In genomic region chr12:15230751-15231150, GRCh38 we compare ENCODE assay signal across 24 cellular contexts. TPM values are rescaled to one million over a fixed set of nuclear protein-coding genes. Genes with fewer than 3 reads are reported as not detected.
A peak's percentile ranks its signal among the peaks of the same experiment; 100 is the strongest.
DNase-seq lines count a peak whose midpoint lies in the region; ATAC-seq, FAIRE-seq and TF ChIP-seq lines count a peak whose summit lies in the region.
"Had no signal": no experiment of that assay in that cellular context is flagged by ENCODE, and none has a peak within 500 bp of the region (broad histone marks: within the 10 kb centered on the region; RNA-seq: fewer than 3 reads in every experiment).

No MANE protein-coding gene starts in this region.

- H3K36me3 Mint-ChIP-seq in stimulated activated memory B cell treated with anti-CD40 and anti-IgM and Interleukin-4, amounts not matched to agents 10 μg/mL and 1 μg/mL and 100 μg/mL, for 72 hours = no peaks in the 10 kb centered on the region
- H3K36me3 Mint-ChIP-seq: CD4-positive, CD25-positive, alpha-beta regulatory T cell had no signal

- H3K9me2 ChIP-seq in neural cell (ENCODE audit: insufficient read depth, low read length) = no peaks in the 10 kb centered on the region

- peak overlapping the region; percentile 51 for H3K9ac ChIP-seq in neural cell (ENCODE audit: low read length)
- H3K9ac ChIP-seq: BLaER1 had no signal

- no peak overlapping the region for H3K4me3 ChIP-seq in ACC112 (ENCODE audit: low read depth, low read length)
- H3K4me3 ChIP-seq in RWPE2 (ENCODE audit: severe bottlenecking) = no peak overlapping the region
- H3K4me3 ChIP-seq in neural cell (ENCODE audit: low read length) = peak overlapping the region; percentile 38
- no peak overlapping the region for H3K4me3 ChIP-seq in pancreas
- H3K4me3 ChIP-seq in SJCRH30 = no peak overlapping the region
- H3K4me3 ChIP-seq: BLaER1, MG63 had no signal

- no peak for TF ChIP-seq CTCF in RWPE2 (IDR thresholded peaks at IDR 0.05; ENCODE audit: poor library complexity, severe bottlenecking)
- no peak for TF ChIP-seq CTCF in neural cell (IDR thresholded peaks at IDR 0.05; ENCODE audit: poor library complexity, severe bottlenecking)
- TF ChIP-seq CTCF in pancreas (IDR thresholded peaks at IDR 0.05) = no peak

- DNase-seq in RWPE2 (ENCODE audit: low spot score) (no peak), fibroblast of gingiva (ENCODE audit: low read depth) (peak; percentile 80), pancreas (no peak), SJCRH30 (no peak)
- DNase-seq: CD4-positive, CD25-positive, alpha-beta regulatory T cell; Karpas-422; MG63; NCI-H1105 treated with DMSO at 0.1 percent for 48 hours; NCI-H2029; NCI-H446 treated with DMSO at 0.1 percent for 48 hours; NCI-H526; OCI-M1 had no signal

- no peak overlapping the region for H3K27ac Mint-ChIP-seq in stimulated activated memory B cell treated with anti-CD40 and anti-IgM and Interleukin-4, amounts not matched to agents 10 μg/mL and 1 μg/mL and 100 μg/mL, for 72 hours
- H3K27ac Mint-ChIP-seq: CD4-positive, CD25-positive, alpha-beta regulatory T cell had no signal

- no peaks in the 10 kb centered on the region for H3K9me3 Mint-ChIP-seq in stimulated activated memory B cell treated with anti-CD40 and anti-IgM and Interleukin-4, amounts not matched to agents 10 μg/mL and 1 μg/mL and 100 μg/mL, for 72 hours
- H3K9me3 Mint-ChIP-seq: CD4-positive, CD25-positive, alpha-beta regulatory T cell had no signal

- intact Hi-C loops in pancreas (cut with DNase I) = loop anchor here in 1 of 3 donors (5.0 kb wide), 1 partner anchor 213 kb away; no protein-coding TSS in a partner anchor

- H3K4me2 ChIP-seq in neural cell (ENCODE audit: low read length) = peak overlapping the region; percentile 40
- H3K4me2 ChIP-seq: BLaER1 had no signal

- FAIRE-seq in pancreas (lab: Jason Lieb, UNC) = no peak
- FAIRE-seq: D721Med, H54, HepG2, RCC 7860 had no signal

- H3K27me3 ChIP-seq in ACC112 (ENCODE audit: insufficient read depth, low read length) (no peaks in the 10 kb centered on the region), RWPE2 (ENCODE audit: insufficient read depth, poor library complexity, severe bottlenecking) (no peaks in the 10 kb centered on the region), neural cell (ENCODE audit: insufficient read depth, low read depth, low read length) (no peaks in the 10 kb centered on the region), pancreas (no peaks in the 10 kb centered on the region), SJCRH30 (no peaks in the 10 kb centered on the region)
- H3K27me3 ChIP-seq: BLaER1 had no signal

- H3K27ac ChIP-seq in ACC112 (ENCODE audit: low read depth, low read length) (peak overlapping the region; percentile 79), RWPE2 (ENCODE audit: poor library complexity, severe bottlenecking) (no peak overlapping the region), neural cell (ENCODE audit: low read length) (peak overlapping the region; percentile 93), pancreas (no peak overlapping the region), SJCRH30 (no peak overlapping the region)
- H3K27ac ChIP-seq: BLaER1 had no signal

- H3F3A ChIP-seq in neural cell (ENCODE audit: insufficient read depth, low read length, poor library complexity, severe bottlenecking) = peaks cover 3% of the 10 kb centered on the region

- peaks cover 32% of the 10 kb centered on the region for H3K27me3 Mint-ChIP-seq in stimulated activated memory B cell treated with anti-CD40 and anti-IgM and Interleukin-4, amounts not matched to agents 10 μg/mL and 1 μg/mL and 100 μg/mL, for 72 hours

- H3K4me1 Mint-ChIP-seq in stimulated activated memory B cell treated with anti-CD40 and anti-IgM and Interleukin-4, amounts not matched to agents 10 μg/mL and 1 μg/mL and 100 μg/mL, for 72 hours = no peaks in the 10 kb centered on the region

- TF ChIP-seq EP300 in neural cell (conservative IDR thresholded peaks at IDR 0.05; ENCODE audit: poor library complexity, severe bottlenecking) = no peak

- H3K4me3 Mint-ChIP-seq in stimulated activated memory B cell treated with anti-CD40 and anti-IgM and Interleukin-4, amounts not matched to agents 10 μg/mL and 1 μg/mL and 100 μg/mL, for 72 hours = no peak overlapping the region
- H3K4me3 Mint-ChIP-seq: CD4-positive, CD25-positive, alpha-beta regulatory T cell had no signal

- H4K20me1 ChIP-seq in neural cell (ENCODE audit: insufficient read depth) = no peaks in the 10 kb centered on the region
- H4K20me1 ChIP-seq: BLaER1 had no signal

- H3K9me3 ChIP-seq in RWPE2 (ENCODE audit: severe bottlenecking) = no peaks in the 10 kb centered on the region
- no peaks in the 10 kb centered on the region for H3K9me3 ChIP-seq in neural cell (ENCODE audit: low read length)
- H3K9me3 ChIP-seq in pancreas = no peaks in the 10 kb centered on the region
- no peaks in the 10 kb centered on the region for H3K9me3 ChIP-seq in SJCRH30 (replicated peaks)

- H3K4me1 ChIP-seq in ACC112 (ENCODE audit: control insufficient read depth, insufficient read depth, low read length, unreplicated experiment) (peaks cover 28% of the 10 kb centered on the region), RWPE2 (ENCODE audit: insufficient read depth, poor library complexity, severe bottlenecking) (no peaks in the 10 kb centered on the region), pancreas (no peaks in the 10 kb centered on the region), SJCRH30 (no peaks in the 10 kb centered on the region)

- no peak overlapping the region for H2AFZ ChIP-seq in ACC112 (ENCODE audit: low read length, unreplicated experiment)
- no peak overlapping the region for H2AFZ ChIP-seq in neural cell (ENCODE audit: low read depth, low read length)

- ATAC-seq in RWPE2 (ENCODE audit: low read depth) = peak; percentile 42; the same call in 1 of the 3 replicates
- ATAC-seq in pancreas = no peak
- no peak for ATAC-seq in GM21381 (IDR thresholded peaks at IDR 0.05; ENCODE audit: unreplicated experiment)
- no peak for ATAC-seq in stimulated activated memory B cell treated with anti-CD40 and anti-IgM and Interleukin-4, amounts not matched to agents 10 μg/mL and 1 μg/mL and 100 μg/mL, for 72 hours
- ATAC-seq: HepG2, SK-N-SH treated with all-trans-retinoic acid at 6 μM for 48 hours had no signal

- no peaks in the 10 kb centered on the region for H3K36me3 ChIP-seq in ACC112 (ENCODE audit: insufficient read depth, low read length)
- H3K36me3 ChIP-seq in RWPE2 (ENCODE audit: low read depth) = no peaks in the 10 kb centered on the region
- no peaks in the 10 kb centered on the region for H3K36me3 ChIP-seq in neural cell (ENCODE audit: insufficient read depth, low read length)
- H3K36me3 ChIP-seq in pancreas = no peaks in the 10 kb centered on the region
- H3K36me3 ChIP-seq in SJCRH30 = no peaks in the 10 kb centered on the region
- H3K36me3 ChIP-seq: BLaER1, MG63 had no signal

- no peaks in the 10 kb centered on the region for H3K79me2 ChIP-seq in ACC112 (ENCODE audit: control insufficient read depth, insufficient read depth, low read length, unreplicated experiment)
- H3K79me2 ChIP-seq in neural cell (replicated peaks; ENCODE audit: insufficient read depth, low read length) = no peaks in the 10 kb centered on the region

- no peak for TF ChIP-seq RAD21 in neural cell (conservative IDR thresholded peaks at IDR 0.05)

TF ChIP-seq in neural cell, 6 proteins besides CTCF, POLR2A, EP300 and RAD21:
- TF ChIP-seq REST (IDR thresholded peaks at IDR 0.05; ENCODE audit: borderline replicate concordance) = no peak
- no peak for TF ChIP-seq POLR2AphosphoS5 (IDR thresholded peaks at IDR 0.05)
- TF ChIP-seq EZH2 (IDR thresholded peaks at IDR 0.05; ENCODE audit: borderline replicate concordance, insufficient read depth, low read length, poor library complexity, severe bottlenecking) = no peak
TF ChIP-seq in neural cell: peak in this region for 0.

RNA-seq across cellular contexts. Expression of gene RERG, which starts 9.5 kb away (rescaled TPM):
- polyA plus RNA-seq in neural cell (0.70 and 0.87 TPM in 2 replicates), pancreas (1 to 10 TPM; 6.4 to 6.7 TPM)
- 0.49 and 1.2 TPM in 2 replicates for polyA minus RNA-seq in neural cell
- total RNA-seq in pancreas = 10 to 100 TPM in 1 of 6 donors, 1 to 10 TPM in 5; 2.0 to 10.4 (median 5.2) TPM
- total RNA-seq in SJCRH30 (2014; rRNA removed; shearing (Covaris generic)) = not detected in 2 replicates
- total RNA-seq: A172; CD4-positive, CD25-positive, alpha-beta regulatory T cell; HepG2; HT1080 had no signal
- polyA plus RNA-seq: CD4-positive, CD25-positive, alpha-beta regulatory T cell; HepG2 had no signal

Comparison
In these comparisons a context has a peak if more than half of its experiments do, and no peak if none do; other contexts are left out.
1. H3K27ac ChIP-seq: peak in ACC112 (single experiment) and neural cell (single experiment); none in RWPE2 (single experiment), pancreas (0 of 4) and SJCRH30 (single experiment).